8 cellular contexts compared by ENCODE assay signal in genomic region chr5:172284275-172284971, GRCh38. TPM values are rescaled to one million over a fixed set of nuclear protein-coding genes. Genes with fewer than 3 reads are reported as not detected.
DNase-seq lines count a peak whose midpoint lies in the region; ATAC-seq and TF ChIP-seq lines count a peak whose summit lies in the region.

No MANE protein-coding gene starts in this region.

- peak overlapping the region in 1 of 2 experiments; percentile 54 for H2BK12ac ChIP-seq in mesenchymal stem cell (ENCODE audit: low read length in 2 of 2)

- peak overlapping the region; percentile 81 for H2BK5ac ChIP-seq in mesenchymal stem cell (ENCODE audit: low read depth, low read length, poor library complexity, severe bottlenecking)

- H3K9me3 ChIP-seq in mesenchymal stem cell (ENCODE audit: control insufficient read depth, low read length) (no peaks in the 10 kb centered on the region), tibial nerve (no peaks in the 10 kb centered on the region)

- H3K4me2 ChIP-seq in mesenchymal stem cell (ENCODE audit: low read length, poor library complexity, severe bottlenecking) = peak overlapping the region; percentile 94

- 5% methylated on average over 20 of the region's 35 CpGs for WGBS in mesenchymal stem cell
- WGBS in tibial nerve, 2 donors = 0 to 2% methylated on average over 35 of the region's 35 CpGs

- H3K27me3 ChIP-seq in mesenchymal stem cell (ENCODE audit: control insufficient read depth in 1 of 2, insufficient read depth in 1 of 2, low read length in 2 of 2) (no peaks in the 10 kb centered on the region), tibial nerve (no peaks in the 10 kb centered on the region)

- POLR2A ChIA-PET in RWPE1 (lab: Yijun Ruan, JAX; ENCODE audit: low non-redundant PET) = no interaction called here

- H4K8ac ChIP-seq in mesenchymal stem cell (ENCODE audit: low read length) = peak overlapping the region; percentile 89

- peak overlapping the region; percentile 93 for H3K4me3 Mint-ChIP-seq in dendritic cell treated with granulocyte-macrophage colony-stimulating factor and Interleukin-4, amounts not matched to agents 40 ng/mL and 50 ng/mL, for 4 days

- H3K36me3 Mint-ChIP-seq in dendritic cell treated with granulocyte-macrophage colony-stimulating factor and Interleukin-4, amounts not matched to agents 40 ng/mL and 50 ng/mL, for 4 days (ENCODE audit: low read depth) = peaks cover 21% of the 10 kb centered on the region

- H3K27ac ChIP-seq in RWPE1 = peak overlapping the region; percentile 90
- H3K27ac ChIP-seq in mesenchymal stem cell (ENCODE audit: low read length, poor library complexity, severe bottlenecking) = peak overlapping the region; percentile 84
- H3K27ac ChIP-seq in tibial nerve = peak overlapping the region; percentile 94 to 99 (median 96)

- peaks cover 35% of the 10 kb centered on the region for H3K4me1 Mint-ChIP-seq in dendritic cell treated with granulocyte-macrophage colony-stimulating factor and Interleukin-4, amounts not matched to agents 40 ng/mL and 50 ng/mL, for 4 days (ENCODE audit: low read depth)

- H2BK15ac ChIP-seq in mesenchymal stem cell (ENCODE audit: low read depth, poor library complexity, severe bottlenecking) = peak overlapping the region; percentile 67

- H3K18ac ChIP-seq in mesenchymal stem cell (ENCODE audit: low read depth in 1 of 2, low read length in 2 of 2) = peak overlapping the region; percentile 94 to 98

- TF ChIP-seq CTCF in RWPE1 (conservative IDR thresholded peaks at IDR 0.05; ENCODE audit: low read depth) (no peak), tibial nerve (IDR thresholded peaks at IDR 0.05) (no peak)

- H2AFZ ChIP-seq in mesenchymal stem cell (ENCODE audit: low read depth, low read length) = peak overlapping the region; percentile 86

- CTCF ChIA-PET in RWPE1 (lab: Yijun Ruan, JAX) = interaction anchor here (0.6 to 1.6 kb wide), 3 partner anchors 9 to 127 kb away, joined by 3 to 8 read pairs (median 3); no protein-coding TSS in a partner anchor

- peak in 1 of 2 donors; percentile 31 for TF ChIP-seq EP300 in tibial nerve (IDR thresholded peaks at IDR 0.05)

- ATAC-seq in HG03460 (IDR thresholded peaks at IDR 0.05; ENCODE audit: unreplicated experiment) = no peak
- no peak for ATAC-seq in HG03469 (IDR thresholded peaks at IDR 0.05; ENCODE audit: unreplicated experiment)

- peak overlapping the region; percentile 89 for H2BK120ac ChIP-seq in mesenchymal stem cell (ENCODE audit: low read depth, low read length)

- H3K9me3 Mint-ChIP-seq in dendritic cell treated with granulocyte-macrophage colony-stimulating factor and Interleukin-4, amounts not matched to agents 40 ng/mL and 50 ng/mL, for 4 days = no peaks in the 10 kb centered on the region

- H3K79me1 ChIP-seq in mesenchymal stem cell (replicated peaks; ENCODE audit: low read length, poor library complexity, severe bottlenecking) = peaks cover 2% of the 10 kb centered on the region

- peak; percentile 16 for DNase-seq in NCI-H1105 treated with DMSO at 0.1 percent for 48 hours (lab: John Stamatoyannopoulos, UW)
- no peak for DNase-seq in NCI-H1105 (lab: John Stamatoyannopoulos, UW)
- peak; percentile 31 for DNase-seq in RWPE1 (ENCODE audit: low spot score)
- DNase-seq in mesenchymal stem cell = no peak
- peak; percentile 17 to 63 for DNase-seq in tibial nerve (ENCODE audit: low spot score in 2 of 2)

- H3K23ac ChIP-seq in mesenchymal stem cell (ENCODE audit: low read length in 2 of 2) = peak overlapping the region in 1 of 2 experiments; percentile 72

- peak overlapping the region; percentile 70 for H2AK5ac ChIP-seq in mesenchymal stem cell (ENCODE audit: low read length, severe bottlenecking)

- peak overlapping the region in 1 of 2 experiments; percentile 93 for H3K14ac ChIP-seq in mesenchymal stem cell (ENCODE audit: low read length in 2 of 2)

- H3K36me3 ChIP-seq in mesenchymal stem cell (ENCODE audit: control insufficient read depth in 1 of 2, insufficient read depth in 2 of 2, low read depth in 1 of 2, low read length in 2 of 2) (no peaks in the 10 kb centered on the region), tibial nerve (no peaks in the 10 kb centered on the region)

- H3K4me1 ChIP-seq in mesenchymal stem cell (ENCODE audit: control insufficient read depth, insufficient read depth, low read depth, low read length) (peaks cover 2% of the 10 kb centered on the region), tibial nerve (peaks cover 0 to 41% (median 17%) of the 10 kb centered on the region in 4 donors)

- peak overlapping the region; percentile 73 to 80 for H3K4me3 ChIP-seq in mesenchymal stem cell (ENCODE audit: insufficient read depth in 1 of 2, low read depth in 1 of 2, low read length in 2 of 2)
- H3K4me3 ChIP-seq in tibial nerve = peak overlapping the region; percentile 70 to 94 (median 74)

- peak overlapping the region; percentile 93 for H4K91ac ChIP-seq in mesenchymal stem cell (ENCODE audit: low read length)

- H3K9ac ChIP-seq in mesenchymal stem cell (ENCODE audit: low read length) = peak overlapping the region; percentile 95

- no peak for TF ChIP-seq POLR2A in tibial nerve (IDR thresholded peaks at IDR 0.05)

- H3K27ac Mint-ChIP-seq in dendritic cell treated with granulocyte-macrophage colony-stimulating factor and Interleukin-4, amounts not matched to agents 40 ng/mL and 50 ng/mL, for 4 days = peak overlapping the region; percentile 94

- intact Hi-C loops in dendritic cell treated with granulocyte-macrophage colony-stimulating factor and Interleukin-4, amounts not matched to agents 40 ng/mL and 50 ng/mL, for 4 days (cut with micrococcal nuclease) = loop anchor here (1.0 to 5.0 kb wide), 3 partner anchors 9 to 97 kb away; partner anchors contain the start of gene STK10

- peak overlapping the region; percentile 88 to 95 for H3K4ac ChIP-seq in mesenchymal stem cell (ENCODE audit: low read depth in 1 of 2, low read length in 2 of 2)

- peaks cover 7% of the 10 kb centered on the region for H3K27me3 Mint-ChIP-seq in dendritic cell treated with granulocyte-macrophage colony-stimulating factor and Interleukin-4, amounts not matched to agents 40 ng/mL and 50 ng/mL, for 4 days

RNA-seq across cellular contexts. Expression of gene UBTD2, which starts 0.9 kb away (rescaled TPM):
- 18.3 TPM for polyA plus RNA-seq in mesenchymal stem cell (2013, experiment 1 of 2)
- 19.3 TPM for polyA plus RNA-seq in mesenchymal stem cell (2013, experiment 2 of 2)
- 10 to 100 TPM; 19.4 to 31.0 (median 26.2) TPM for total RNA-seq in tibial nerve

Comparison
In these comparisons a context has a peak if more than half of its experiments do, and no peak if none do; other contexts are left out.
1. DNase-seq: peak in NCI-H1105 treated with DMSO at 0.1 percent for 48 hours (single experiment), RWPE1 (single experiment) and tibial nerve (2 of 2); none in NCI-H1105 (single experiment) and mesenchymal stem cell (single experiment).
2. Peak in every context shown above with its lines, with median percentiles within 50 percentile points of each other: H3K27ac ChIP-seq.